Comparison of ENCODE assay signal across 8 cellular contexts in the genomic region with DNA sequence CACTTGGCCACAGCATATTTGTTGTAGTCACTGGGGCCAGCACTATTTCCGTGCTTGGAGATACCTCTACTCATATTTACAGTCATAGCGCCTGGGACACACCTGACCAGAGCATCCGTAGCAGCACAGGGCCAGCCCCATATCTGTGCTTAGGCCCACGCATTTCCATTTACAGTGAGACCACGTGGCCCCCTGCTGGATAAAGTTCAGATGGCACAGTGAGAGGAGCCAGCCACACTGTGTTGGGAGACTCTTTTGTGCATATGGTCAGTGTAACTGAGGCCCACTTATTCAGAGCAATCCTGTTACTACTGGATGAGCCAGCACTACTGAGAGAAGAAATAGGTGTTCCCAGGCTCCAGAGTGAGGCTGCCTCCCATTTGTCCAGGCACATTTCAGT.
DNase-seq lines count a peak whose midpoint lies in the region; ATAC-seq, FAIRE-seq and TF ChIP-seq lines count a peak whose summit lies in the region.

No MANE protein-coding gene starts in this region.

- POLR2A ChIA-PET in endothelial cell of umbilical vein (lab: Charles Lee): no interaction called here

- H2AFZ ChIP-seq in endothelial cell of umbilical vein (ENCODE audit: low read depth, low read length) (no peak overlapping the region), neural cell (ENCODE audit: low read depth, low read length) (no peak overlapping the region)

- H3K27me3 ChIP-seq in SJSA1 (replicated peaks) (no peaks in the 10 kb centered on the region), endothelial cell of umbilical vein (ENCODE audit: control insufficient read depth in 2 of 2, insufficient read depth in 2 of 2, low read length in 2 of 2) (no peaks in the 10 kb centered on the region), neural cell (ENCODE audit: insufficient read depth, low read depth, low read length) (no peaks in the 10 kb centered on the region)

- no peaks in the 10 kb centered on the region for H3F3A ChIP-seq in neural cell (ENCODE audit: insufficient read depth, low read length, poor library complexity, severe bottlenecking)

- no peaks in the 10 kb centered on the region for H3K9me3 ChIP-seq in SJSA1 (replicated peaks)
- no peaks in the 10 kb centered on the region for H3K9me3 ChIP-seq in endothelial cell of umbilical vein (replicated peaks; ENCODE audit: control insufficient read depth, insufficient read depth, low read length)
- H3K9me3 ChIP-seq in neural cell (ENCODE audit: low read length): no peaks in the 10 kb centered on the region

- H3K36me3 ChIP-seq in SJSA1 (no peaks in the 10 kb centered on the region), endothelial cell of umbilical vein (ENCODE audit: control insufficient read depth in 2 of 2, extremely low read depth in 1 of 2, insufficient read depth in 2 of 2, low read length in 2 of 2) (no peaks in the 10 kb centered on the region), neural cell (ENCODE audit: insufficient read depth, low read length) (no peaks in the 10 kb centered on the region)

- TF ChIP-seq RAD21 in neural cell (conservative IDR thresholded peaks at IDR 0.05): no peak

- BruUV-seq in endothelial cell of umbilical vein (replicated peaks; lab: Mats Ljungman, UMichigan): no TSS peak

- no peaks in the 10 kb centered on the region for H3K4me1 ChIP-seq in SJSA1 (replicated peaks)
- no peaks in the 10 kb centered on the region for H3K4me1 ChIP-seq in endothelial cell of umbilical vein (ENCODE audit: control insufficient read depth, extremely low read depth, insufficient read depth, low read length)

- peak; percentile 97 for ATAC-seq in GM19467 (IDR thresholded peaks at IDR 0.05; ENCODE audit: unreplicated experiment)
- ATAC-seq in HG03439 (IDR thresholded peaks at IDR 0.05; ENCODE audit: unreplicated experiment): peak; percentile 96

- intact Hi-C loops in endothelial cell of umbilical vein (cut with micrococcal nuclease): loop anchor here (1.0 kb wide), 2 partner anchors 104 to 110 kb away; no protein-coding TSS in a partner anchor

- H3K4me3 ChIP-seq in SJSA1: no peak overlapping the region
- H3K4me3 ChIP-seq in endothelial cell of umbilical vein (replicated peaks in 1 of 3; ENCODE audit: insufficient read depth in 1 of 3, low read depth in 1 of 3, low read length in 3 of 3): no peak overlapping the region
- H3K4me3 ChIP-seq in neural cell (ENCODE audit: low read length): no peak overlapping the region

- dilution Hi-C loops in endothelial cell of umbilical vein (cut with MboI; ENCODE audit: extremely low pct_ligation_motif_present, low sequenced_read_pairs): no loop called here

- TF ChIP-seq EP300 in neural cell (conservative IDR thresholded peaks at IDR 0.05; ENCODE audit: poor library complexity, severe bottlenecking): no peak

- H3K79me2 ChIP-seq in endothelial cell of umbilical vein (ENCODE audit: control insufficient read depth, insufficient read depth, low read length) (no peaks in the 10 kb centered on the region), neural cell (replicated peaks; ENCODE audit: insufficient read depth, low read length) (no peaks in the 10 kb centered on the region)

- DNase-seq in NCI-H2171 treated with DMSO at 0.1 percent for 48 hours (lab: John Stamatoyannopoulos, UW) (peak; percentile 21), NCI-H2171 (lab: John Stamatoyannopoulos, UW) (no peak), SJSA1 (ENCODE audit: low read depth in 1 of 2, low spot score in 2 of 2) (peak; percentile 12 to 49), endothelial cell of umbilical vein (ENCODE audit: low read depth, low spot score) (peak; percentile 39), amniotic stem cell (lab: John Stamatoyannopoulos, UW) (no peak)

- FAIRE-seq in endothelial cell of umbilical vein (lab: Jason Lieb, UNC): peak; percentile 77

- H4K20me1 ChIP-seq in endothelial cell of umbilical vein (replicated peaks; ENCODE audit: control insufficient read depth, extremely low read depth, insufficient read depth, low read length) (no peaks in the 10 kb centered on the region), neural cell (ENCODE audit: insufficient read depth) (no peaks in the 10 kb centered on the region)

- H3K27ac ChIP-seq in SJSA1 (no peak overlapping the region), endothelial cell of umbilical vein (ENCODE audit: insufficient read depth, low read depth, low read length) (no peak overlapping the region), neural cell (ENCODE audit: low read length) (no peak overlapping the region)

- H3K9ac ChIP-seq in endothelial cell of umbilical vein (replicated peaks; ENCODE audit: extremely low read depth, insufficient read depth, low read length) (no peak overlapping the region), neural cell (ENCODE audit: low read length) (no peak overlapping the region)

- no peaks in the 10 kb centered on the region for H3K9me2 ChIP-seq in neural cell (ENCODE audit: insufficient read depth, low read length)

- CTCF ChIA-PET in endothelial cell of umbilical vein (lab: Charles Lee): interaction anchor here (1.1 to 2.6 kb wide), 7 partner anchors 10 to 810 kb away, joined by 3 to 58 read pairs (median 10); no protein-coding TSS in a partner anchor

- TF ChIP-seq POLR2A in endothelial cell of umbilical vein (IDR thresholded peaks at IDR 0.05; ENCODE audit: low read depth, low read length): no peak

- TF ChIP-seq CTCF in endothelial cell of umbilical vein (IDR thresholded peaks at IDR 0.05; ENCODE audit: extremely low read depth in 1 of 2, insufficient read depth in 1 of 2, low read depth in 1 of 2, low read length in 2 of 2) (peak; percentile 51 to 69), neural cell (IDR thresholded peaks at IDR 0.05; ENCODE audit: poor library complexity, severe bottlenecking) (peak; percentile 27)

- H3K9me1 ChIP-seq in endothelial cell of umbilical vein (replicated peaks; ENCODE audit: control insufficient read depth, extremely low read depth, insufficient read depth, low read length): no peaks in the 10 kb centered on the region

- H3K4me2 ChIP-seq in endothelial cell of umbilical vein (ENCODE audit: insufficient read depth, low read length) (no peak overlapping the region), neural cell (ENCODE audit: low read length) (no peak overlapping the region)

TF ChIP-seq in endothelial cell of umbilical vein, 7 proteins besides CTCF, POLR2A, EP300 and RAD21:
- TF ChIP-seq EZH2 (IDR thresholded peaks at IDR 0.05; ENCODE audit: borderline replicate concordance, low read depth, low read length, severe bottlenecking): no peak
- TF ChIP-seq FOS (IDR thresholded peaks at IDR 0.05; ENCODE audit: borderline replicate concordance, insufficient read depth, low read length): no peak
- TF ChIP-seq, protein P1, sequence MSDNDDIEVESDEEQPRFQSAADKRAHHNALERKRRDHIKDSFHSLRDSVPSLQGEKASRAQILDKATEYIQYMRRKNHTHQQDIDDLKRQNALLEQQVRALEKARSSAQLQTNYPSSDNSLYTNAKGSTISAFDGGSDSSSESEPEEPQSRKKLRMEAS (IDR thresholded peaks at IDR 0.05; ENCODE audit: insufficient read depth, insufficient read length): peak; percentile 67

TF ChIP-seq in neural cell, 6 proteins besides CTCF, POLR2A, EP300 and RAD21:
- no peak for TF ChIP-seq POLR2AphosphoS5 (IDR thresholded peaks at IDR 0.05)
- TF ChIP-seq TAF1 (IDR thresholded peaks at IDR 0.05; ENCODE audit: low read depth): no peak
- TF ChIP-seq SMC3 (conservative IDR thresholded peaks at IDR 0.05; ENCODE audit: poor library complexity): no peak
- TF ChIP-seq, protein P2, sequence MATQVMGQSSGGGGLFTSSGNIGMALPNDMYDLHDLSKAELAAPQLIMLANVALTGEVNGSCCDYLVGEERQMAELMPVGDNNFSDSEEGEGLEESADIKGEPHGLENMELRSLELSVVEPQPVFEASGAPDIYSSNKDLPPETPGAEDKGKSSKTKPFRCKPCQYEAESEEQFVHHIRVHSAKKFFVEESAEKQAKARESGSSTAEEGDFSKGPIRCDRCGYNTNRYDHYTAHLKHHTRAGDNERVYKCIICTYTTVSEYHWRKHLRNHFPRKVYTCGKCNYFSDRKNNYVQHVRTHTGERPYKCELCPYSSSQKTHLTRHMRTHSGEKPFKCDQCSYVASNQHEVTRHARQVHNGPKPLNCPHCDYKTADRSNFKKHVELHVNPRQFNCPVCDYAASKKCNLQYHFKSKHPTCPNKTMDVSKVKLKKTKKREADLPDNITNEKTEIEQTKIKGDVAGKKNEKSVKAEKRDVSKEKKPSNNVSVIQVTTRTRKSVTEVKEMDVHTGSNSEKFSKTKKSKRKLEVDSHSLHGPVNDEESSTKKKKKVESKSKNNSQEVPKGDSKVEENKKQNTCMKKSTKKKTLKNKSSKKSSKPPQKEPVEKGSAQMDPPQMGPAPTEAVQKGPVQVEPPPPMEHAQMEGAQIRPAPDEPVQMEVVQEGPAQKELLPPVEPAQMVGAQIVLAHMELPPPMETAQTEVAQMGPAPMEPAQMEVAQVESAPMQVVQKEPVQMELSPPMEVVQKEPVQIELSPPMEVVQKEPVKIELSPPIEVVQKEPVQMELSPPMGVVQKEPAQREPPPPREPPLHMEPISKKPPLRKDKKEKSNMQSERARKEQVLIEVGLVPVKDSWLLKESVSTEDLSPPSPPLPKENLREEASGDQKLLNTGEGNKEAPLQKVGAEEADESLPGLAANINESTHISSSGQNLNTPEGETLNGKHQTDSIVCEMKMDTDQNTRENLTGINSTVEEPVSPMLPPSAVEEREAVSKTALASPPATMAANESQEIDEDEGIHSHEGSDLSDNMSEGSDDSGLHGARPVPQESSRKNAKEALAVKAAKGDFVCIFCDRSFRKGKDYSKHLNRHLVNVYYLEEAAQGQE (IDR thresholded peaks at IDR 0.05; ENCODE audit: borderline replicate concordance): no peak
- no peak for TF ChIP-seq MXI1 (conservative IDR thresholded peaks at IDR 0.05; ENCODE audit: poor library complexity, severe bottlenecking)
- no peak for TF ChIP-seq EZH2 (IDR thresholded peaks at IDR 0.05; ENCODE audit: borderline replicate concordance, insufficient read depth, low read length, poor library complexity, severe bottlenecking)

Comparison
In these comparisons a context has a peak if more than half of its experiments do, and no peak if none do; other contexts are left out.
1. DNase-seq: peak in NCI-H2171 treated with DMSO at 0.1 percent for 48 hours (single experiment), SJSA1 (2 of 2) and endothelial cell of umbilical vein (single experiment); none in NCI-H2171 (single experiment) and amniotic stem cell (single experiment).